In genomic region chr17:61353211-61353610, GRCh38 we compare ENCODE assay signal across 19 cellular contexts. TPM values are rescaled to one million over a fixed set of nuclear protein-coding genes. Genes with fewer than 3 reads are reported as not detected.
"Had no signal": no experiment of that assay in that cellular context is flagged by ENCODE, and none has a peak within 500 bp of the region (broad histone marks: within the 10 kb centered on the region; RNA-seq: fewer than 3 reads in every experiment).

No MANE protein-coding gene starts in this region.

- ATAC-seq: naive thymus-derived CD8-positive, alpha-beta T cell; stimulated activated naive CD8-positive, alpha-beta T cell treated with anti-CD3 and anti-CD28 coated beads, Interleukin-15, Interleukin-2, amounts not matched to agents 100 U/mL and 50 U/mL, for 24 hours had no signal

- DNase-seq: activated CD8-positive, alpha-beta memory T cell treated with anti-CD3 and anti-CD28 coated beads for 24 hours; activated CD8-positive, alpha-beta memory T cell treated with anti-CD3 and anti-CD28 coated beads, Interleukin-2, amount 50 U/mL, for 4 hours; activated naive CD4-positive, alpha-beta T cell treated with anti-CD3 and anti-CD28 coated beads for 36 hours; activated T-cell treated with anti-CD3 and anti-CD28 coated beads, Interleukin-2, amount 50 U/mL, for 24 hours; amygdala; cerebellar nuclear complex; kidney glomerular epithelial cell; left ventricle myocardium inferior; naive thymus-derived CD8-positive, alpha-beta T cell; nucleus accumbens; right cardiac atrium; stimulated activated CD4-positive, alpha-beta T cell treated with anti-CD3 and anti-CD28 coated beads, Interleukin-12 subunit alpha, Interleukin-12 subunit beta, amount 100 ng/mL, for 4 hours; stimulated activated CD4-positive, alpha-beta T cell treated with anti-CD3 and anti-CD28 coated beads, Interleukin-4, amount 100 ng/mL, for 4 hours; stimulated activated naive CD8-positive, alpha-beta T cell treated with anti-CD3 and anti-CD28 coated beads, Interleukin-15, Interleukin-2, amounts not matched to agents 100 U/mL and 50 U/mL, for 24 hours had no signal

- H3K27me3 ChIP-seq: hepatocyte had no signal

- H2AFZ ChIP-seq: hepatocyte, parathyroid adenoma had no signal

- H3K9ac ChIP-seq: parathyroid adenoma had no signal

- H3K27ac ChIP-seq: coronary artery, epithelial cell of prostate, left ventricle myocardium inferior, parathyroid adenoma had no signal

- H3K36me3 ChIP-seq: left ventricle myocardium inferior had no signal

- H3K4me1 ChIP-seq: parathyroid adenoma had no signal

- H3K9me3 ChIP-seq: left ventricle myocardium inferior had no signal

- H3K79me2 ChIP-seq: hepatocyte, parathyroid adenoma had no signal

- H3K4me2 ChIP-seq: hepatocyte had no signal

- H3K4me3 ChIP-seq: coronary artery, hepatocyte, left ventricle myocardium inferior had no signal

RNA-seq across cellular contexts. Expression of gene TBX2, which starts 46.4 kb away (rescaled TPM):
- total RNA-seq: activated naive CD4-positive, alpha-beta T cell treated with anti-CD3 and anti-CD28 coated beads for 36 hours; pulmonary artery endothelial cell had no signal
- polyA plus RNA-seq: naive thymus-derived CD8-positive, alpha-beta T cell had no signal
